In genomic region chr19:33132021-33132420, GRCh38 we compare ENCODE assay signal across 29 cellular contexts. TPM values are rescaled to one million over a fixed set of nuclear protein-coding genes. Genes with fewer than 3 reads are reported as not detected.
"Had no signal": no experiment of that assay in that cellular context is flagged by ENCODE, and none has a peak within 500 bp of the region (broad histone marks: within the 10 kb centered on the region; RNA-seq: fewer than 3 reads in every experiment).

TSS of gene WDR88 (plus strand) at chr19:33132114. CDS start at chr19:33132170, 56 bp downstream.

- H3K27me3 Mint-ChIP-seq: activated CD4-positive, alpha-beta T cell treated with anti-CD3 and anti-CD28 coated beads for 36 hours; activated naive CD4-positive, alpha-beta T cell treated with anti-CD3 and anti-CD28 coated beads, Interleukin-2, amount 50 U/mL, for 24 hours; naive thymus-derived CD4-positive, alpha-beta T cell had no signal

- H3K4me1 Mint-ChIP-seq: neural crest cell had no signal

- H3K4me3 Mint-ChIP-seq: activated B cell treated with CpG ODN at 0.5 μM for 24 hours; activated CD4-positive, alpha-beta T cell treated with anti-CD3 and anti-CD28 coated beads for 36 hours; activated naive CD4-positive, alpha-beta T cell treated with anti-CD3 and anti-CD28 coated beads, Interleukin-2, amount 50 U/mL, for 24 hours; brain; naive thymus-derived CD4-positive, alpha-beta T cell; neural crest cell had no signal

- DNase-seq: activated B cell treated with CpG ODN at 0.5 μM for 24 hours; activated CD4-positive, alpha-beta T cell treated with anti-CD3 and anti-CD28 coated beads, Interleukin-2, amount 50 U/mL, for 4 hours; activated gamma-delta T cell; anterior cingulate cortex; central memory CD4-positive, alpha-beta T cell; effector memory CD4-positive, alpha-beta T cell; esophagus squamous epithelium; gastrocnemius medialis; head of caudate nucleus; hypothalamus; left ventricle myocardium inferior; naive thymus-derived CD4-positive, alpha-beta T cell; occipital lobe; small intestine; stimulated activated CD4-positive, alpha-beta T cell treated with anti-CD3 and anti-CD28 coated beads, Interleukin-2, amount 100 ng/mL, for 24 hours; stimulated activated naive CD4-positive, alpha-beta T cell; substantia nigra; T-helper 9 cell; tibial artery had no signal

- H3K4me1 ChIP-seq: gastrocnemius medialis, left ventricle myocardium inferior, tibial artery had no signal

- H3K4me3 ChIP-seq: esophagus squamous epithelium, gastrocnemius medialis, left ventricle myocardium inferior, tibial artery had no signal

- ATAC-seq: activated CD4-positive, alpha-beta T cell treated with anti-CD3 and anti-CD28 coated beads for 36 hours; gastrocnemius medialis; naive thymus-derived CD4-positive, alpha-beta T cell; sciatic nerve had no signal

- H3K9me3 ChIP-seq: esophagus squamous epithelium, gastrocnemius medialis, left ventricle myocardium inferior, tibial artery had no signal

- H3K9me3 Mint-ChIP-seq: activated B cell treated with CpG ODN at 0.5 μM for 24 hours; activated naive CD4-positive, alpha-beta T cell treated with anti-CD3 and anti-CD28 coated beads, Interleukin-2, amount 50 U/mL, for 24 hours; naive thymus-derived CD4-positive, alpha-beta T cell; neural crest cell had no signal

- H3K27ac Mint-ChIP-seq: activated B cell treated with CpG ODN at 0.5 μM for 24 hours had no signal

- H3K27ac ChIP-seq: esophagus squamous epithelium, gastrocnemius medialis, left ventricle myocardium inferior, tibial artery had no signal

RNA-seq across cellular contexts. Expression of gene WDR88, which starts in this region (rescaled TPM):
- total RNA-seq: dermis microvascular lymphatic vessel endothelial cell; endothelial cell of umbilical vein; esophagus squamous epithelium; gastrocnemius medialis; left ventricle myocardium inferior; lung microvascular endothelial cell; neural crest cell; sciatic nerve; T-helper 1 cell treated with Interleukin-12 subunit alpha and Interleukin-12 subunit beta and Interleukin-4 antibody, amounts not matched to agents 30 ng/mL and 1 ng/mL, for 36 hours; urinary bladder had no signal
